ENCODE assay signal across 35 cellular contexts in genomic region chr3:107408513-107408912, GRCh38. TPM values are rescaled to one million over a fixed set of nuclear protein-coding genes. Genes with fewer than 3 reads are reported as not detected.
"Had no signal": no experiment of that assay in that cellular context is flagged by ENCODE, and none has a peak within 500 bp of the region (broad histone marks: within the 10 kb centered on the region; RNA-seq: fewer than 3 reads in every experiment).

No MANE protein-coding gene starts in this region.

- FAIRE-seq: colon had no signal

- H3K27ac Mint-ChIP-seq: activated B cell treated with CpG ODN at 0.5 μM for 24 hours; activated CD8-positive, alpha-beta T cell treated with anti-CD3 and anti-CD28 coated beads for 36 hours; activated naive CD8-positive, alpha-beta T cell; activated T-helper 17 cell treated with anti-CD3 and anti-CD28 coated beads, Interleukin-2, amount 50 U/mL, for 72 hours; effector memory CD8-positive, alpha-beta T cell; T-helper 17 cell; T-helper 2 cell treated with Interferon-gamma antibody and Interleukin-4, amounts not matched to agents 5 μg/mL and 100 μg/mL, for 36 hours had no signal

- H3K4me1 ChIP-seq: adrenal gland, body of pancreas, esophagus muscularis mucosa, foreskin keratinocyte, gastrocnemius medialis had no signal

- H3K9me3 ChIP-seq: body of pancreas, gastrocnemius medialis had no signal

- H3K27ac ChIP-seq: adrenal gland, body of pancreas, esophagus muscularis mucosa, foreskin keratinocyte, gastrocnemius medialis, WERI-Rb-1 had no signal

- H3K36me3 ChIP-seq: adrenal gland, esophagus muscularis mucosa, gastrocnemius medialis, WERI-Rb-1 had no signal

- H3K4me3 Mint-ChIP-seq: activated B cell treated with CpG ODN at 0.5 μM for 24 hours; activated CD8-positive, alpha-beta T cell treated with anti-CD3 and anti-CD28 coated beads for 36 hours; activated naive CD8-positive, alpha-beta T cell; activated T-cell treated with anti-CD3 and anti-CD28 coated beads, Interleukin-2, amount 50 U/mL, for 4 hours; activated T-helper 17 cell treated with anti-CD3 and anti-CD28 coated beads, Interleukin-2, amount 50 U/mL, for 72 hours; effector memory CD8-positive, alpha-beta T cell; T-helper 17 cell; T-helper 2 cell treated with Interferon-gamma antibody and Interleukin-4, amounts not matched to agents 5 μg/mL and 100 μg/mL, for 36 hours had no signal

- ATAC-seq: activated CD4-positive, CD25-positive, alpha-beta regulatory T cell treated with anti-CD3 and anti-CD28 coated beads, Interleukin-2, amount 50 U/mL, for 24 hours; activated CD8-positive, alpha-beta T cell treated with anti-CD3 and anti-CD28 coated beads for 36 hours; activated T-cell treated with anti-CD3 and anti-CD28 coated beads, Interleukin-2, amount 50 U/mL, for 4 hours; activated T-helper 17 cell treated with anti-CD3 and anti-CD28 coated beads, Interleukin-2, amount 50 U/mL, for 72 hours; body of pancreas; effector memory CD8-positive, alpha-beta T cell; foreskin keratinocyte; gastrocnemius medialis; T-helper 17 cell had no signal

- DNase-seq: activated B cell treated with CpG ODN at 0.5 μM for 24 hours; activated CD4-positive, alpha-beta T cell treated with anti-CD3 and anti-CD28 coated beads for 48 hours; activated CD4-positive, alpha-beta T cell treated with anti-CD3 and anti-CD28 coated beads, Interleukin-2, amount 50 U/mL, for 1 hour; activated CD4-positive, alpha-beta T cell treated with anti-CD3 and anti-CD28 coated beads, Interleukin-2, amount 50 U/mL, for 48 hours; activated CD8-positive, alpha-beta memory T cell treated with anti-CD3 and anti-CD28 coated beads for 24 hours; activated CD8-positive, alpha-beta T cell treated with anti-CD3 and anti-CD28 coated beads for 36 hours; activated effector memory CD4-positive, alpha-beta T cell treated with Interleukin-2 at 50 U/mL for 16 hours; activated gamma-delta T cell treated with Interleukin-2 at 50 U/mL for 16 hours; activated naive CD4-positive, alpha-beta T cell treated with anti-CD3 and anti-CD28 coated beads, Interleukin-2, amount 50 U/mL, for 16 hours; activated naive CD4-positive, alpha-beta T cell treated with Interleukin-2 at 50 U/mL for 16 hours; activated T-cell treated with anti-CD3 and anti-CD28 coated beads, Interleukin-2, amount 50 U/mL, for 4 hours; adrenal gland; amygdala; aorta; body of pancreas; caudate nucleus; cortex of kidney; dermis blood vessel endothelial cell; effector CD4-positive, alpha-beta T cell; effector memory CD8-positive, alpha-beta T cell; erythroblast; foreskin keratinocyte; gastrocnemius medialis; glutamatergic neuron; T-helper 1 cell; T-helper 17 cell; T1000; WERI-Rb-1 had no signal

- H3K4me3 ChIP-seq: adrenal gland, body of pancreas, esophagus muscularis mucosa, gastrocnemius medialis had no signal

- H3K4me1 Mint-ChIP-seq: activated B cell treated with CpG ODN at 0.5 μM for 24 hours; activated T-helper 17 cell treated with anti-CD3 and anti-CD28 coated beads, Interleukin-2, amount 50 U/mL, for 72 hours; T-helper 17 cell had no signal

- H3K27me3 ChIP-seq: adrenal gland, body of pancreas, esophagus muscularis mucosa, foreskin keratinocyte, gastrocnemius medialis had no signal

- H3K27me3 Mint-ChIP-seq: activated B cell treated with CpG ODN at 0.5 μM for 24 hours; activated CD8-positive, alpha-beta T cell treated with anti-CD3 and anti-CD28 coated beads for 36 hours; activated naive CD8-positive, alpha-beta T cell; activated T-helper 17 cell treated with anti-CD3 and anti-CD28 coated beads, Interleukin-2, amount 50 U/mL, for 72 hours had no signal

RNA-seq across cellular contexts. Expression of gene CCDC54, which starts 31.3 kb away (rescaled TPM):
- total RNA-seq: activated B cell treated with CpG ODN at 0.5 μM for 24 hours; activated CD8-positive, alpha-beta T cell treated with anti-CD3 and anti-CD28 coated beads for 36 hours; activated T-cell treated with anti-CD3 and anti-CD28 coated beads, Interleukin-2, amount 50 U/mL, for 4 hours; activated T-helper 17 cell treated with anti-CD3 and anti-CD28 coated beads, Interleukin-2, amount 50 U/mL, for 72 hours; adrenal gland; aorta; body of pancreas; chondrocyte; dermis blood vessel endothelial cell; esophagus muscularis mucosa; foreskin keratinocyte; gastrocnemius medialis; T-helper 17 cell had no signal
- polyA plus RNA-seq: adrenal gland, aorta, foreskin keratinocyte had no signal
